9 cellular contexts compared by ENCODE assay signal in genomic region chr4:76831475-76832390, GRCh38.
A peak's percentile ranks its signal among the peaks of the same experiment; 100 is the strongest.
DNase-seq lines count a peak whose midpoint lies in the region; ATAC-seq and TF ChIP-seq lines count a peak whose summit lies in the region.
"Had no signal": no experiment of that assay in that cellular context is flagged by ENCODE, and none has a peak within 500 bp of the region (broad histone marks: within the 10 kb centered on the region; RNA-seq: fewer than 3 reads in every experiment).

No MANE protein-coding gene starts in this region.

- H3K27ac Mint-ChIP-seq in brain, result peak overlapping the region in 3 of 5 experiments; percentile 90 to 93 (median 91)

- ATAC-seq in left colon (peak; percentile 63), HG03139 (IDR thresholded peaks at IDR 0.05; ENCODE audit: unreplicated experiment) (no peak)

- H3K36me3 Mint-ChIP-seq in brain, result no peaks in the 10 kb centered on the region

- no peaks in the 10 kb centered on the region for H3K27me3 ChIP-seq in skeletal muscle tissue (ENCODE audit: control insufficient read depth in 3 of 3, insufficient read depth in 3 of 3, low read length in 3 of 3)

- H3K4me1 ChIP-seq in ES-I3 (ENCODE audit: insufficient read depth, low read length) (peaks cover 19% of the 10 kb centered on the region), skeletal muscle tissue (ENCODE audit: control insufficient read depth in 3 of 3, insufficient read depth in 3 of 3, low read length in 3 of 3) (peaks cover 11 to 14% (median 14%) of the 10 kb centered on the region in 3 donors)

- H3K36me3 ChIP-seq in ES-I3 (ENCODE audit: insufficient read depth, low read length) (no peaks in the 10 kb centered on the region), skeletal muscle tissue (ENCODE audit: control insufficient read depth in 3 of 3, insufficient read depth in 3 of 3, low read length in 3 of 3) (no peaks in the 10 kb centered on the region)

- in situ Hi-C loops in G401 (cut with HindIII; ENCODE audit: low sequenced_read_pairs), result no loop called here

- H3K9me3 ChIP-seq in ES-I3 (ENCODE audit: control insufficient read depth, insufficient read depth, low read length) (no peaks in the 10 kb centered on the region), skeletal muscle tissue (ENCODE audit: control insufficient read depth in 3 of 3, low read length in 3 of 3) (no peaks in the 10 kb centered on the region)

- intact Hi-C loops in left colon (cut with DNase I, micrococcal nuclease), result no loop called here

- H3K27me3 Mint-ChIP-seq in brain, result peaks cover 7% of the 10 kb centered on the region

- H3K4me3 Mint-ChIP-seq in brain, result peak overlapping the region in 3 of 5 experiments; percentile 39 to 55 (median 53)

- TF ChIP-seq CTCF in brain (conservative IDR thresholded peaks at IDR 0.05), result no peak

- H3K9ac ChIP-seq in ES-I3 (ENCODE audit: low read depth, low read length), result peak overlapping the region; percentile 3; the same call in 1 of the 2 replicates
- H3K9ac ChIP-seq in skeletal muscle tissue (ENCODE audit: low read depth in 1 of 3, low read length in 3 of 3), result no peak overlapping the region

- H3K4me1 Mint-ChIP-seq in brain, result peaks cover 24% of the 10 kb centered on the region

- H3K27ac ChIP-seq in skeletal muscle tissue (ENCODE audit: low read depth, low read length), result peak overlapping the region; percentile 28

- peaks cover 0 to 9% (median 5%) of the 10 kb centered on the region in 5 experiments for H3K9me3 Mint-ChIP-seq in brain

- H3K4me3 ChIP-seq in skeletal muscle tissue (ENCODE audit: low read length in 3 of 3), result no peak overlapping the region

- DNase-seq in left colon (peak in 1 of 2 donors; percentile 14), T-helper 2 cell (no peak), G401 (ENCODE audit: low spot score) (no peak), GM03348 (ENCODE audit: low spot score) (no peak)
- DNase-seq: activated CD4-positive, alpha-beta T cell treated with anti-CD3 and anti-CD28 coated beads, Interleukin-2, amount 50 U/mL, for 1 hour had no signal
